9 cellular contexts compared by ENCODE assay signal in the genomic region with DNA sequence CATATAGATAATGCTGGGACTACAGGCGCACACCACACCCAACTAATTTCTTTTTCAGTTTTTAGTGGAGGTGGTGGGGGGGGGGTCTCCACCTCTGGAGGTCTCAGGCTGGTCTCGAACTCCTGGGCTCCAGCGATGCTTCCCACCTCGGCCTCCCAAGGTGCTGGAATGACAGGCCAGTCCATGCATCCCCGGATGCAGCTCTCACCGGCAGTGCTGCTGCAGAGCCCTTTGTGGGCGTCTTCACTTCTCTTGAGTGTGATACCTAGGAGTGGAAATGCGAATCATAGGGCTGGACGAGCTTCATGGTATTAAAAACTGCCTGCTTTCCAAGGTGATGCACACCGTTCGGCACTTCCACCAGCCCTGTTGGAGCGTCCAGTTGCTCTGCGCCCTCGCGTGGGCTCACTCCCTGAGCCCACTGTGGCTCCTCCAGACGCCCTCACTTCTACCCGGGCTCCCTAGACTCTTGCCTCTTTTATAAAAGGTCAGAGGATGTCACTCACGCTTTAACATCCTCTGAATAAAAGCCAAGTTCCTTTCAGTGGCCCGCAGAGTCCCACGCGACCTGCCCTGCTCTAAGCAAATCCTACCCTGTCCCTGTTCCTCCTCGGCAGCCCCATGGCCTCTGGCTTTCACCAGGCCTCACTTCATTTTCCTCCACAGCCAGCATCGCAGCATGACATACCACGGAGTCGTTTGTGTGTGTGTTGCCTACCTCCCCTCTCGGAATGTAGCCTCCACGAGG. TPM values are rescaled to one million over a fixed set of nuclear protein-coding genes. Genes with fewer than 3 reads are reported as not detected.
DNase-seq lines count a peak whose midpoint lies in the region; ATAC-seq and TF ChIP-seq lines count a peak whose summit lies in the region.
"Had no signal": no experiment of that assay in that cellular context is flagged by ENCODE, and none has a peak within 500 bp of the region (broad histone marks: within the 10 kb centered on the region; RNA-seq: fewer than 3 reads in every experiment).

No MANE protein-coding gene starts in this region.

- no TSS peak for BruUV-seq in HCT116 (replicated peaks; lab: Mats Ljungman, UMichigan)

- CTCF ChIA-PET in HCT116 (lab: Charles Lee): interaction anchor here (0.7 kb wide), 1 partner anchor 10 kb away, joined by 4 read pairs; no protein-coding TSS in a partner anchor

- H2AFZ ChIP-seq in HCT116 (ENCODE audit: low read depth, low read length, poor library complexity, severe bottlenecking) (peak overlapping the region; percentile 92), mesenchymal stem cell (ENCODE audit: low read depth, low read length) (no peak overlapping the region)

- no peak overlapping the region for H3K4ac ChIP-seq in mesenchymal stem cell (ENCODE audit: low read depth in 1 of 2, low read length in 2 of 2)

- no peak overlapping the region for H2AK5ac ChIP-seq in mesenchymal stem cell (ENCODE audit: low read length, severe bottlenecking)

- H3K27ac ChIP-seq in HCT116 (ENCODE audit: low read depth, low read length) (peak overlapping the region; percentile 87), mesenchymal stem cell (ENCODE audit: low read length, poor library complexity, severe bottlenecking) (no peak overlapping the region)
- H3K27ac ChIP-seq: epithelial cell of prostate had no signal

- H3K9me3 ChIP-seq in BE2C (no peaks in the 10 kb centered on the region), HCT116 (ENCODE audit: control insufficient read depth in 1 of 2, insufficient read depth in 1 of 2, low read depth in 1 of 2, low read length in 2 of 2) (no peaks in the 10 kb centered on the region), mesenchymal stem cell (ENCODE audit: control insufficient read depth, low read length) (no peaks in the 10 kb centered on the region)

- RAD21 ChIA-PET in HCT116 (lab: Charles Lee; ENCODE audit: low non-redundant PET in 1 of 2, low total read pairs in 2 of 2, uncharacterized antibody in 2 of 2, unreplicated experiment in 2 of 2): interaction anchor here in 1 of 2 experiments (0.5 kb wide), 1 partner anchor 33 kb away, joined by 5 read pairs; no protein-coding TSS in a partner anchor

- intact Hi-C loops in HCT116 (cut with micrococcal nuclease): no loop called here
- intact Hi-C loops in activated T-helper 1 cell treated with anti-CD3 and anti-CD28 coated beads, Interleukin-12 subunit alpha, Interleukin-12 subunit beta, Interleukin-2, Interleukin-4 antibody, amounts not matched to agents 30 ng/mL and 10 ng/mL and 1 ng/mL, durations not matched to agents 14 hours and 24 hours and 36 hours (cut with micrococcal nuclease): loop anchor here (5.0 to 10.0 kb wide), 4 partner anchors 408 to 688 kb away; a partner anchor contains a TSS

- H3K27ac Mint-ChIP-seq in activated T-helper 1 cell treated with anti-CD3 and anti-CD28 coated beads, Interleukin-12 subunit alpha, Interleukin-12 subunit beta, Interleukin-2, Interleukin-4 antibody, amounts not matched to agents 30 ng/mL and 10 ng/mL and 1 ng/mL, durations not matched to agents 14 hours and 24 hours and 36 hours: peak overlapping the region; percentile 29

- no peak for TF ChIP-seq RAD21 in HCT116 (IDR thresholded peaks at IDR 0.05; ENCODE audit: low read depth)

- no peak overlapping the region for H2BK5ac ChIP-seq in mesenchymal stem cell (ENCODE audit: low read depth, low read length, poor library complexity, severe bottlenecking)

- H3K18ac ChIP-seq in mesenchymal stem cell (ENCODE audit: low read depth in 1 of 2, low read length in 2 of 2): no peak overlapping the region

- H3K4me3 ChIP-seq in BE2C (ENCODE audit: low read depth, low read length): peak overlapping the region; percentile 68
- H3K4me3 ChIP-seq in HCT116 (replicated peaks in 1 of 2; ENCODE audit: low read depth in 1 of 2, low read length in 2 of 2): peak overlapping the region; percentile 65 to 86
- peak overlapping the region in 1 of 2 experiments; percentile 73 for H3K4me3 ChIP-seq in mesenchymal stem cell (ENCODE audit: insufficient read depth in 1 of 2, low read depth in 1 of 2, low read length in 2 of 2)

- H3K36me3 Mint-ChIP-seq in activated T-helper 1 cell treated with anti-CD3 and anti-CD28 coated beads, Interleukin-12 subunit alpha, Interleukin-12 subunit beta, Interleukin-2, Interleukin-4 antibody, amounts not matched to agents 30 ng/mL and 10 ng/mL and 1 ng/mL, durations not matched to agents 14 hours and 24 hours and 36 hours (ENCODE audit: low read depth): peaks cover 3% of the 10 kb centered on the region

- no peaks in the 10 kb centered on the region for H3K9me3 Mint-ChIP-seq in activated T-helper 1 cell treated with anti-CD3 and anti-CD28 coated beads, Interleukin-12 subunit alpha, Interleukin-12 subunit beta, Interleukin-2, Interleukin-4 antibody, amounts not matched to agents 30 ng/mL and 10 ng/mL and 1 ng/mL, durations not matched to agents 14 hours and 24 hours and 36 hours

- H3K27me3 ChIP-seq in BE2C (no peaks in the 10 kb centered on the region), HCT116 (ENCODE audit: insufficient read depth, low read length) (no peaks in the 10 kb centered on the region), mesenchymal stem cell (ENCODE audit: control insufficient read depth in 1 of 2, insufficient read depth in 1 of 2, low read length in 2 of 2) (peaks cover 0 to 8% of the 10 kb centered on the region in 2 experiments)

- no peak overlapping the region for H2BK15ac ChIP-seq in mesenchymal stem cell (ENCODE audit: low read depth, poor library complexity, severe bottlenecking)

- H3K9ac ChIP-seq in HCT116 (ENCODE audit: low read length): peak overlapping the region; percentile 79
- peak overlapping the region; percentile 63 for H3K9ac ChIP-seq in mesenchymal stem cell (ENCODE audit: low read length)

- H3K14ac ChIP-seq in mesenchymal stem cell (ENCODE audit: low read length in 2 of 2): no peak overlapping the region

- H4K91ac ChIP-seq in mesenchymal stem cell (ENCODE audit: low read length): no peak overlapping the region

- no peak overlapping the region for H2BK120ac ChIP-seq in mesenchymal stem cell (ENCODE audit: low read depth, low read length)

- DNase-seq in BE2C (no peak), HCT116 (ENCODE audit: low read depth, low spot score) (no peak), mesenchymal stem cell (no peak), hypothalamus (lab: John Stamatoyannopoulos, UW) (no peak), NCI-H1694 (lab: John Stamatoyannopoulos, UW) (no peak)
- no peak for DNase-seq in activated T-helper 1 cell treated with anti-CD3 and anti-CD28 coated beads, Interleukin-12 subunit alpha, Interleukin-12 subunit beta, Interleukin-2, Interleukin-4 antibody, amounts not matched to agents 30 ng/mL and 10 ng/mL and 1 ng/mL, durations not matched to agents 14 hours and 24 hours and 36 hours (ENCODE audit: low spot score)

- 82% methylated on average over 26 of the region's 27 CpGs for WGBS in mesenchymal stem cell

- POLR2A ChIA-PET in HCT116 (lab: Charles Lee): no interaction called here

- no peaks in the 10 kb centered on the region for H4K20me1 ChIP-seq in HCT116 (ENCODE audit: insufficient read depth)

- peaks cover 74% of the 10 kb centered on the region for H3K4me1 Mint-ChIP-seq in activated T-helper 1 cell treated with anti-CD3 and anti-CD28 coated beads, Interleukin-12 subunit alpha, Interleukin-12 subunit beta, Interleukin-2, Interleukin-4 antibody, amounts not matched to agents 30 ng/mL and 10 ng/mL and 1 ng/mL, durations not matched to agents 14 hours and 24 hours and 36 hours (ENCODE audit: low read depth)

- no peak for ATAC-seq in HCT116
- no peak for ATAC-seq in GM18858 (IDR thresholded peaks at IDR 0.05; ENCODE audit: unreplicated experiment)
- no peak for ATAC-seq in HG03460 (IDR thresholded peaks at IDR 0.05; ENCODE audit: unreplicated experiment)

- H3K4me1 ChIP-seq in BE2C (peaks cover 23% of the 10 kb centered on the region), HCT116 (ENCODE audit: control insufficient read depth in 1 of 2, insufficient read depth in 2 of 2, low read length in 2 of 2) (peaks cover 19 to 21% of the 10 kb centered on the region in 2 experiments), mesenchymal stem cell (ENCODE audit: control insufficient read depth, insufficient read depth, low read depth, low read length) (peaks cover 28% of the 10 kb centered on the region)

- no peak for TF ChIP-seq POLR2A in HCT116 (IDR thresholded peaks at IDR 0.05; ENCODE audit: borderline replicate concordance, extremely low read depth, insufficient read depth, insufficient read length)

- peak overlapping the region; percentile 73 for H3K4me3 Mint-ChIP-seq in activated T-helper 1 cell treated with anti-CD3 and anti-CD28 coated beads, Interleukin-12 subunit alpha, Interleukin-12 subunit beta, Interleukin-2, Interleukin-4 antibody, amounts not matched to agents 30 ng/mL and 10 ng/mL and 1 ng/mL, durations not matched to agents 14 hours and 24 hours and 36 hours

- H2BK12ac ChIP-seq in mesenchymal stem cell (ENCODE audit: low read length in 2 of 2): no peak overlapping the region

- H3K23ac ChIP-seq in mesenchymal stem cell (ENCODE audit: low read length in 2 of 2): no peak overlapping the region

- H3K27me3 Mint-ChIP-seq in activated T-helper 1 cell treated with anti-CD3 and anti-CD28 coated beads, Interleukin-12 subunit alpha, Interleukin-12 subunit beta, Interleukin-2, Interleukin-4 antibody, amounts not matched to agents 30 ng/mL and 10 ng/mL and 1 ng/mL, durations not matched to agents 14 hours and 24 hours and 36 hours (ENCODE audit: insufficient read depth): peaks cover 14% of the 10 kb centered on the region

- H3K79me2 ChIP-seq in HCT116 (ENCODE audit: insufficient read depth, low read length): peaks cover 35% of the 10 kb centered on the region

- H3K4me2 ChIP-seq in HCT116 (ENCODE audit: low read length) (peak overlapping the region; percentile 97), mesenchymal stem cell (ENCODE audit: low read length, poor library complexity, severe bottlenecking) (no peak overlapping the region)

- peaks cover 4% of the 10 kb centered on the region; the same call in 1 of the 2 replicates for H3K36me3 ChIP-seq in BE2C
- H3K36me3 ChIP-seq in HCT116 (ENCODE audit: control insufficient read depth in 1 of 2, insufficient read depth in 2 of 2, low read length in 2 of 2): no peaks in the 10 kb centered on the region
- peaks cover 0 to 4% of the 10 kb centered on the region in 2 experiments for H3K36me3 ChIP-seq in mesenchymal stem cell (ENCODE audit: control insufficient read depth in 1 of 2, insufficient read depth in 2 of 2, low read depth in 1 of 2, low read length in 2 of 2)

- TF ChIP-seq CTCF in BE2C (IDR thresholded peaks at IDR 0.05; ENCODE audit: low read depth, low read length) (no peak), HCT116 (IDR thresholded peaks at IDR 0.05 in 2 of 3, conservative IDR thresholded peaks at IDR 0.05 in 1 of 3; ENCODE audit: borderline replicate concordance in 1 of 3, insufficient read depth in 1 of 3, low read depth in 2 of 3, low read length in 2 of 3) (no peak)

- H4K8ac ChIP-seq in mesenchymal stem cell (ENCODE audit: low read length): no peak overlapping the region

- no peaks in the 10 kb centered on the region for H3K9me2 ChIP-seq in HCT116 (ENCODE audit: insufficient read depth)

- peaks cover 14% of the 10 kb centered on the region for H3K79me1 ChIP-seq in mesenchymal stem cell (replicated peaks; ENCODE audit: low read length, poor library complexity, severe bottlenecking)

RNA-seq across cellular contexts. Expression of a gene that starts 0.8 kb away (rescaled TPM):
- polyA plus RNA-seq in BE2C (2012; ENCODE audit: insufficient read depth, insufficient read length, low read depth): 55.8 TPM
- total RNA-seq in HCT116 (2021; ENCODE audit: unreplicated experiment): 58.2 TPM
- polyA plus RNA-seq in HCT116 (2012): 65.1 and 82.9 TPM in 2 replicates
- total RNA-seq in activated T-helper 1 cell treated with anti-CD3 and anti-CD28 coated beads, Interleukin-12 subunit alpha, Interleukin-12 subunit beta, Interleukin-2, Interleukin-4 antibody, amounts not matched to agents 30 ng/mL and 10 ng/mL and 1 ng/mL, durations not matched to agents 14 hours and 24 hours and 36 hours: 15.4 and 17.9 TPM in 2 replicates
- polyA plus RNA-seq in mesenchymal stem cell (2013, experiment 1 of 2): 25.7 TPM
- polyA plus RNA-seq in mesenchymal stem cell (2013, experiment 2 of 2): 25.8 TPM
